8 cellular contexts compared by ENCODE assay signal in genomic region chr17:45447653-45448049, GRCh38. TPM values are rescaled to one million over a fixed set of nuclear protein-coding genes. Genes with fewer than 3 reads are reported as not detected.
DNase-seq lines count a peak whose midpoint lies in the region; ATAC-seq, FAIRE-seq and TF ChIP-seq lines count a peak whose summit lies in the region.
"Not testable (repeated sequence)": the region's sequence is repeated elsewhere in the genome, so short reads cannot be mapped to it uniquely, and the experiment has no call there.

No MANE protein-coding gene starts in this region.

- H3K9ac ChIP-seq in endothelial cell of umbilical vein (replicated peaks; ENCODE audit: extremely low read depth, insufficient read depth, low read length), result not testable (repeated sequence)

- not testable (repeated sequence) for H3K4me3 ChIP-seq in endothelial cell of umbilical vein (replicated peaks in 1 of 3; ENCODE audit: insufficient read depth in 1 of 3, low read depth in 1 of 3, low read length in 3 of 3); right lobe of liver; upper lobe of right lung

- H3K79me2 ChIP-seq in endothelial cell of umbilical vein (ENCODE audit: control insufficient read depth, insufficient read depth, low read length), result not testable (repeated sequence)

- not testable (repeated sequence) for H3K9me3 ChIP-seq in endothelial cell of umbilical vein (replicated peaks; ENCODE audit: control insufficient read depth, insufficient read depth, low read length); right lobe of liver; upper lobe of right lung

- intact Hi-C loops in MCF 10A (cut with micrococcal nuclease); endothelial cell of umbilical vein (cut with micrococcal nuclease); cardiac septum (cut with DNase I); right lobe of liver (cut with DNase I); sciatic nerve (cut with DNase I); upper lobe of right lung (cut with DNase I): not testable (repeated sequence)

- DNase-seq in GF-D8 (lab: John Stamatoyannopoulos, UW) (peak; percentile 55), MCF 10A (ENCODE audit: unreplicated experiment) (peak; percentile 62), endothelial cell of umbilical vein (ENCODE audit: low read depth, low spot score) (peak; percentile 30), cardiac septum (ENCODE audit: low spot score) (peak; percentile 10), sciatic nerve (ENCODE audit: low spot score) (peak; percentile 5), upper lobe of right lung (peak; percentile 63)
- not testable (repeated sequence) for DNase-seq in RWPE1 (ENCODE audit: low spot score); right lobe of liver

- TF ChIP-seq POLR2A in endothelial cell of umbilical vein (IDR thresholded peaks at IDR 0.05; ENCODE audit: low read depth, low read length); right lobe of liver (IDR thresholded peaks at IDR 0.05): not testable (repeated sequence)

- CTCF ChIA-PET in RWPE1 (lab: Yijun Ruan, JAX); MCF 10A (lab: Yijun Ruan, JAX): not testable (repeated sequence)
- CTCF ChIA-PET in endothelial cell of umbilical vein (lab: Charles Lee), result interaction anchor here (0.7 to 2.0 kb wide), 2 partner anchors 15 to 19 kb away, joined by 3 to 4 read pairs; partner anchors contain the start of gene ARHGAP27

- H3K27me3 ChIP-seq in endothelial cell of umbilical vein (ENCODE audit: control insufficient read depth in 2 of 2, insufficient read depth in 2 of 2, low read length in 2 of 2); right lobe of liver; upper lobe of right lung: not testable (repeated sequence)

- H3K27ac ChIP-seq in RWPE1 (peak overlapping the region; percentile 96), endothelial cell of umbilical vein (ENCODE audit: insufficient read depth, low read depth, low read length) (peak overlapping the region; percentile 44), right lobe of liver (peak overlapping the region in 2 of 3 donors; percentile 33 to 47), upper lobe of right lung (peak overlapping the region; percentile 81)

- H3K27ac Mint-ChIP-seq in MCF 10A (ENCODE audit: low read depth, unreplicated experiment), result peak overlapping the region; percentile 98

- not testable (repeated sequence) for TF ChIP-seq CTCF in RWPE1 (conservative IDR thresholded peaks at IDR 0.05; ENCODE audit: low read depth); MCF 10A (IDR thresholded peaks at IDR 0.05; ENCODE audit: unreplicated experiment); endothelial cell of umbilical vein (IDR thresholded peaks at IDR 0.05; ENCODE audit: extremely low read depth in 1 of 2, insufficient read depth in 1 of 2, low read depth in 1 of 2, low read length in 2 of 2); right lobe of liver (IDR thresholded peaks at IDR 0.05); upper lobe of right lung (IDR thresholded peaks at IDR 0.05)

- H3K4me1 ChIP-seq in endothelial cell of umbilical vein (ENCODE audit: control insufficient read depth, extremely low read depth, insufficient read depth, low read length), result peaks cover 18% of the 10 kb centered on the region
- peaks cover 0 to 27% (median 3%) of the 10 kb centered on the region in 4 donors for H3K4me1 ChIP-seq in right lobe of liver
- peaks cover 10% of the 10 kb centered on the region for H3K4me1 ChIP-seq in upper lobe of right lung

- H3K4me2 ChIP-seq in endothelial cell of umbilical vein (ENCODE audit: insufficient read depth, low read length), result not testable (repeated sequence)

- H3K36me3 Mint-ChIP-seq in MCF 10A (ENCODE audit: insufficient read depth, unreplicated experiment), result peaks cover 23% of the 10 kb centered on the region

- POLR2A ChIA-PET in RWPE1 (lab: Yijun Ruan, JAX; ENCODE audit: low non-redundant PET); endothelial cell of umbilical vein (lab: Charles Lee): not testable (repeated sequence)
- POLR2A ChIA-PET in MCF 10A (lab: Yijun Ruan, JAX), result interaction anchor here (0.7 to 2.8 kb wide), 3 partner anchors 15 to 22 kb away, joined by 3 to 23 read pairs (median 3); partner anchors contain the start of gene ARHGAP27

- H4K20me1 ChIP-seq in endothelial cell of umbilical vein (replicated peaks; ENCODE audit: control insufficient read depth, extremely low read depth, insufficient read depth, low read length), result not testable (repeated sequence)

- H3K4me3 Mint-ChIP-seq in MCF 10A (ENCODE audit: unreplicated experiment), result peak overlapping the region; percentile 55

- FAIRE-seq in endothelial cell of umbilical vein (lab: Jason Lieb, UNC), result peak; percentile 70

- not testable (repeated sequence) for H3K27me3 Mint-ChIP-seq in MCF 10A (ENCODE audit: insufficient read depth, unreplicated experiment)

- H2AFZ ChIP-seq in endothelial cell of umbilical vein (ENCODE audit: low read depth, low read length), result not testable (repeated sequence)

- H3K9me1 ChIP-seq in endothelial cell of umbilical vein (replicated peaks; ENCODE audit: control insufficient read depth, extremely low read depth, insufficient read depth, low read length), result not testable (repeated sequence)

- WGBS in right lobe of liver (ENCODE audit: insufficient coverage, low coverage, low lambda C conversion rate, missing lambda C conversion rate), result 48% methylated on average over 11 of the region's 14 CpGs

- ATAC-seq in right lobe of liver, sciatic nerve: not testable (repeated sequence)
- ATAC-seq in upper lobe of right lung, result peak; percentile 2

- dilution Hi-C loops in endothelial cell of umbilical vein (cut with MboI; ENCODE audit: extremely low pct_ligation_motif_present, low sequenced_read_pairs), result not testable (repeated sequence)

- not testable (repeated sequence) for H3K9me3 Mint-ChIP-seq in MCF 10A (ENCODE audit: unreplicated experiment)

- not testable (repeated sequence) for H3K36me3 ChIP-seq in endothelial cell of umbilical vein (ENCODE audit: control insufficient read depth in 2 of 2, extremely low read depth in 1 of 2, insufficient read depth in 2 of 2, low read length in 2 of 2); right lobe of liver
- H3K36me3 ChIP-seq in upper lobe of right lung, result peaks cover 11% of the 10 kb centered on the region

- not testable (repeated sequence) for BruUV-seq in MCF 10A (replicated peaks; lab: Mats Ljungman, UMichigan); endothelial cell of umbilical vein (replicated peaks; lab: Mats Ljungman, UMichigan)

- peaks cover 24% of the 10 kb centered on the region for H3K4me1 Mint-ChIP-seq in MCF 10A (ENCODE audit: insufficient read depth, unreplicated experiment)

RNA-seq across cellular contexts. Expression of gene ARHGAP27, which starts 15.0 kb away (rescaled TPM):
- total RNA-seq in MCF 10A (2022) (30.5 and 47.6 TPM in 2 replicates), endothelial cell of umbilical vein (40.4 and 47.0 TPM in 2 replicates), cardiac septum (20.0 TPM), right lobe of liver (1 to 10 TPM; 4.9 to 9.3 (median 6.8) TPM), sciatic nerve (30.6 TPM), upper lobe of right lung (73.8 TPM)
- polyA plus RNA-seq in endothelial cell of umbilical vein, result 21.0 and 26.3 TPM in 2 replicates
- polyA plus RNA-seq in endothelial cell of umbilical vein (2011; cell fraction: cytosol; rRNA removed), result 10.5 and 14.8 TPM in 2 replicates
- 88.2 and 110 TPM in 2 replicates for polyA plus RNA-seq in endothelial cell of umbilical vein (2011; cell fraction: nucleus; rRNA removed)
- polyA plus RNA-seq in endothelial cell of umbilical vein (2012), result 8.4 and 14.1 TPM in 2 replicates
- 18.7 and 31.0 TPM in 2 replicates for polyA minus RNA-seq in endothelial cell of umbilical vein
- 7.2 TPM for polyA minus RNA-seq in endothelial cell of umbilical vein (2011; cell fraction: cytosol; rRNA and poly(A)+ RNA removed)
- 26.7 and 50.3 TPM in 2 replicates for polyA minus RNA-seq in endothelial cell of umbilical vein (2011; cell fraction: nucleus; rRNA and poly(A)+ RNA removed)

RNA-seq across cellular contexts. Expression of gene PLEKHM1, which starts 42.9 kb away (rescaled TPM):
- total RNA-seq in MCF 10A (2022), result 53.4 and 87.4 TPM in 2 replicates
- 52.0 and 54.8 TPM in 2 replicates for total RNA-seq in endothelial cell of umbilical vein
- polyA plus RNA-seq in endothelial cell of umbilical vein, result 29.7 and 36.5 TPM in 2 replicates
- polyA plus RNA-seq in endothelial cell of umbilical vein (2011; cell fraction: cytosol; rRNA removed), result 17.4 and 22.1 TPM in 2 replicates
- 33.9 and 50.4 TPM in 2 replicates for polyA plus RNA-seq in endothelial cell of umbilical vein (2011; cell fraction: nucleus; rRNA removed)
- polyA plus RNA-seq in endothelial cell of umbilical vein (2012), result 36.4 and 43.4 TPM in 2 replicates
- polyA minus RNA-seq in endothelial cell of umbilical vein, result 84.5 and 99.4 TPM in 2 replicates
- 17.5 TPM for polyA minus RNA-seq in endothelial cell of umbilical vein (2011; cell fraction: cytosol; rRNA and poly(A)+ RNA removed)
- polyA minus RNA-seq in endothelial cell of umbilical vein (2011; cell fraction: nucleus; rRNA and poly(A)+ RNA removed), result 43.8 and 46.4 TPM in 2 replicates
- total RNA-seq in cardiac septum, result 30.5 TPM
- total RNA-seq in right lobe of liver, result 10 to 100 TPM; 11.9 to 27.5 (median 23.1) TPM
- total RNA-seq in sciatic nerve, result 56.6 TPM
- total RNA-seq in upper lobe of right lung, result 69.8 TPM

Comparison
In these comparisons a context has a peak if more than half of its experiments do, and no peak if none do; other contexts are left out.
1. H3K27ac ChIP-seq: peak in every context shown above with its lines; median percentile 96 in RWPE1; 81 in upper lobe of right lung; 44 in endothelial cell of umbilical vein; 40 in right lobe of liver.